In the genomic region with DNA sequence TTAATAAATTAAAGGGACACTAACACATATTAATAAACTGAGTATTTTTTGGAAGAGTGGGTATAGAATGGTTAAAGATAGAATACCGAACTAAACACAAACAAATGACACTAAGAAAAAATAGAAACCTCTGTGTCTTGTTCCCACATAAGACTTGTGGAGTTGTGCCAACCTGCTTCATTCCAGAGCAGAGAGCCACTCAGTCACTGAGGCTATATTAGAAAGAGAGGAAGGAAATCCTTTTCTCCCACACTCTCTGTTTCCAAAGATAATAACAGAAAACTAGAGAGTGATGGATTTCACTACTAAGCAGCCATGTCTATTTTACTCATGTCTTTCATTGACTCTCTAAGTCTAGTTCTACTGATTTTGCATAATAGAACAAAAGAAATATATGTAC, we compare ENCODE assay signal across 18 cellular contexts.
"Had no signal": no experiment of that assay in that cellular context is flagged by ENCODE, and none has a peak within 500 bp of the region (broad histone marks: within the 10 kb centered on the region; RNA-seq: fewer than 3 reads in every experiment).

No MANE protein-coding gene starts in this region.

- H3K4me3 ChIP-seq: coronary artery, gastroesophageal sphincter, right lobe of liver, spleen, upper lobe of left lung had no signal

- FAIRE-seq: islet of Langerhans had no signal

- H3K27me3 Mint-ChIP-seq: activated naive CD8-positive, alpha-beta T cell; progenitor cell of endocrine pancreas had no signal

- H3K36me3 Mint-ChIP-seq: activated naive CD8-positive, alpha-beta T cell had no signal

- H3K9me3 Mint-ChIP-seq: nephron progenitor cell; stimulated activated naive CD8-positive, alpha-beta T cell treated with anti-CD3 and anti-CD28 coated beads, Interleukin-15, Interleukin-2, amounts not matched to agents 100 ng/mL and 50 ng/mL, for 24 hours; T-helper 2 cell treated with Interferon-gamma antibody and Interleukin-4, amounts not matched to agents 5 μg/mL and 100 μg/mL, for 36 hours had no signal

- ATAC-seq: gastroesophageal sphincter, right lobe of liver had no signal

- H3K4me3 Mint-ChIP-seq: activated naive CD8-positive, alpha-beta T cell; nephron progenitor cell; stimulated activated naive CD8-positive, alpha-beta T cell treated with anti-CD3 and anti-CD28 coated beads, Interleukin-15, Interleukin-2, amounts not matched to agents 100 ng/mL and 50 ng/mL, for 24 hours; T-helper 2 cell treated with Interferon-gamma antibody and Interleukin-4, amounts not matched to agents 5 μg/mL and 100 μg/mL, for 36 hours had no signal

- H3K27ac Mint-ChIP-seq: activated naive CD8-positive, alpha-beta T cell; nephron progenitor cell; progenitor cell of endocrine pancreas; stimulated activated naive CD8-positive, alpha-beta T cell treated with anti-CD3 and anti-CD28 coated beads, Interleukin-15, Interleukin-2, amounts not matched to agents 100 ng/mL and 50 ng/mL, for 24 hours; T-helper 2 cell treated with Interferon-gamma antibody and Interleukin-4, amounts not matched to agents 5 μg/mL and 100 μg/mL, for 36 hours had no signal

- DNase-seq: activated CD4-positive, alpha-beta T cell treated with anti-CD3 and anti-CD28 coated beads, Interleukin-2, amount 50 U/mL, for 1 hour; activated CD8-positive, alpha-beta memory T cell treated with anti-CD3 and anti-CD28 coated beads for 24 hours; activated gamma-delta T cell treated with Interleukin-2 at 50 U/mL for 16 hours; caudate nucleus; effector CD8-positive, alpha-beta T cell; mesendoderm; nephron progenitor cell; occipital lobe; right lobe of liver; spleen; upper lobe of left lung had no signal
